ENCODE assay signal across 1 cellular context in the genomic region with DNA sequence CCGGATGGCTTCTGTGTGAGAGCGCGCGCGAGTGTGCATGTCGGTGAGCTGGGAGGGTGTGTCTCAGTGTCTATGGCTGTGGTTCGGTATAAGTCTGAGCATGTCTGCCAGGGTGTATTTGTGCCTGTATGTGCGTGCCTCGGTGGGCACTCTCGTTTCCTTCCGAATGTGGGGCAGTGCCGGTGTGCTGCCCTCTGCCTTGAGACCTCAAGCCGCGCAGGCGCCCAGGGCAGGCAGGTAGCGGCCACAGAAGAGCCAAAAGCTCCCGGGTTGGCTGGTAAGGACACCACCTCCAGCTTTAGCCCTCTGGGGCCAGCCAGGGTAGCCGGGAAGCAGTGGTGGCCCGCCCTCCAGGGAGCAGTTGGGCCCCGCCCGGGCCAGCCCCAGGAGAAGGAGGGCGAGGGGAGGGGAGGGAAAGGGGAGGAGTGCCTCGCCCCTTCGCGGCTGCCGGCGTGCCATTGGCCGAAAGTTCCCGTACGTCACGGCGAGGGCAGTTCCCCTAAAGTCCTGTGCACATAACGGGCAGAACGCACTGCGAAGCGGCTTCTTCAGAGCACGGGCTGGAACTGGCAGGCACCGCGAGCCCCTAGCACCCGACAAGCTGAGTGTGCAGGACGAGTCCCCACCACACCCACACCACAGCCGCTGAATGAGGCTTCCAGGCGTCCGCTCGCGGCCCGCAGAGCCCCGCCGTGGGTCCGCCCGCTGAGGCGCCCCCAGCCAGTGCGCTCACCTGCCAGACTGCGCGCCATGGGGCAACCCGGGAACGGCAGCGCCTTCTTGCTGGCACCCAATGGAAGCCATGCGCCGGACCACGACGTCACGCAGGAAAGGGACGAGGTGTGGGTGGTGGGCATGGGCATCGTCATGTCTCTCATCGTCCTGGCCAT.
A peak's percentile ranks its signal among the peaks of the same experiment; 100 is the strongest.
TF ChIP-seq lines count a peak whose summit lies in the region.

A gene (plus strand): TSS at position 530 of the 890 bp plus-strand sequence. CDS start 221 bp downstream, at position 751.

TF ChIP-seq in K562, 482 proteins besides CTCF, POLR2A, EP300 and RAD21 (continued from another document and continues in another):
- no peak for TF ChIP-seq MAFK (IDR thresholded peaks at IDR 0.05; ENCODE audit: low read length)
- TF ChIP-seq, protein P1, sequence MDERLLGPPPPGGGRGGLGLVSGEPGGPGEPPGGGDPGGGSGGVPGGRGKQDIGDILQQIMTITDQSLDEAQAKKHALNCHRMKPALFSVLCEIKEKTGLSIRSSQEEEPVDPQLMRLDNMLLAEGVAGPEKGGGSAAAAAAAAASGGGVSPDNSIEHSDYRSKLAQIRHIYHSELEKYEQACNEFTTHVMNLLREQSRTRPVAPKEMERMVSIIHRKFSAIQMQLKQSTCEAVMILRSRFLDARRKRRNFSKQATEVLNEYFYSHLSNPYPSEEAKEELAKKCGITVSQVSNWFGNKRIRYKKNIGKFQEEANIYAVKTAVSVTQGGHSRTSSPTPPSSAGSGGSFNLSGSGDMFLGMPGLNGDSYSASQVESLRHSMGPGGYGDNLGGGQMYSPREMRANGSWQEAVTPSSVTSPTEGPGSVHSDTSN (CRISPR knock-in tag; IDR thresholded peaks at IDR 0.05; ENCODE audit: low read depth), result no peak
- TF ChIP-seq, protein P1 (tag; conservative IDR thresholded peaks at IDR 0.05; ENCODE audit: low read depth), result no peak
- TF ChIP-seq, protein P2, sequence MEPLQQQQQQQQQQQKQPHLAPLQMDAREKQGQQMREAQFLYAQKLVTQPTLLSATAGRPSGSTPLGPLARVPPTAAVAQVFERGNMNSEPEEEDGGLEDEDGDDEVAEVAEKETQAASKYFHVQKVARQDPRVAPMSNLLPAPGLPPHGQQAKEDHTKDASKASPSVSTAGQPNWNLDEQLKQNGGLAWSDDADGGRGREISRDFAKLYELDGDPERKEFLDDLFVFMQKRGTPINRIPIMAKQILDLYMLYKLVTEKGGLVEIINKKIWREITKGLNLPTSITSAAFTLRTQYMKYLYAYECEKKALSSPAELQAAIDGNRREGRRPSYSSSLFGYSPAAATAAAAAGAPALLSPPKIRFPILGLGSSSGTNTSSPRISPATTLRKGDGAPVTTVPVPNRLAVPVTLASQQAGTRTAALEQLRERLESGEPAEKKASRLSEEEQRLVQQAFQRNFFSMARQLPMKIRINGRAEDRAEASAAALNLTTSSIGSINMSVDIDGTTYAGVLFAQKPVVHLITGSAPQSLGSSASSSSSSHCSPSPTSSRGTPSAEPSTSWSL (CRISPR knock-in tag; IDR thresholded peaks at IDR 0.05; ENCODE audit: borderline replicate concordance), result no peak
- TF ChIP-seq, protein P3, sequence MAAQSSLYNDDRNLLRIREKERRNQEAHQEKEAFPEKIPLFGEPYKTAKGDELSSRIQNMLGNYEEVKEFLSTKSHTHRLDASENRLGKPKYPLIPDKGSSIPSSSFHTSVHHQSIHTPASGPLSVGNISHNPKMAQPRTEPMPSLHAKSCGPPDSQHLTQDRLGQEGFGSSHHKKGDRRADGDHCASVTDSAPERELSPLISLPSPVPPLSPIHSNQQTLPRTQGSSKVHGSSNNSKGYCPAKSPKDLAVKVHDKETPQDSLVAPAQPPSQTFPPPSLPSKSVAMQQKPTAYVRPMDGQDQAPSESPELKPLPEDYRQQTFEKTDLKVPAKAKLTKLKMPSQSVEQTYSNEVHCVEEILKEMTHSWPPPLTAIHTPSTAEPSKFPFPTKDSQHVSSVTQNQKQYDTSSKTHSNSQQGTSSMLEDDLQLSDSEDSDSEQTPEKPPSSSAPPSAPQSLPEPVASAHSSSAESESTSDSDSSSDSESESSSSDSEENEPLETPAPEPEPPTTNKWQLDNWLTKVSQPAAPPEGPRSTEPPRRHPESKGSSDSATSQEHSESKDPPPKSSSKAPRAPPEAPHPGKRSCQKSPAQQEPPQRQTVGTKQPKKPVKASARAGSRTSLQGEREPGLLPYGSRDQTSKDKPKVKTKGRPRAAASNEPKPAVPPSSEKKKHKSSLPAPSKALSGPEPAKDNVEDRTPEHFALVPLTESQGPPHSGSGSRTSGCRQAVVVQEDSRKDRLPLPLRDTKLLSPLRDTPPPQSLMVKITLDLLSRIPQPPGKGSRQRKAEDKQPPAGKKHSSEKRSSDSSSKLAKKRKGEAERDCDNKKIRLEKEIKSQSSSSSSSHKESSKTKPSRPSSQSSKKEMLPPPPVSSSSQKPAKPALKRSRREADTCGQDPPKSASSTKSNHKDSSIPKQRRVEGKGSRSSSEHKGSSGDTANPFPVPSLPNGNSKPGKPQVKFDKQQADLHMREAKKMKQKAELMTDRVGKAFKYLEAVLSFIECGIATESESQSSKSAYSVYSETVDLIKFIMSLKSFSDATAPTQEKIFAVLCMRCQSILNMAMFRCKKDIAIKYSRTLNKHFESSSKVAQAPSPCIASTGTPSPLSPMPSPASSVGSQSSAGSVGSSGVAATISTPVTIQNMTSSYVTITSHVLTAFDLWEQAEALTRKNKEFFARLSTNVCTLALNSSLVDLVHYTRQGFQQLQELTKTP (IDR thresholded peaks at IDR 0.05; ENCODE audit: low read depth in 1 of 2, partially characterized antibody in 2 of 2), result no peak
- TF ChIP-seq CC2D1A (IDR thresholded peaks at IDR 0.05), result no peak
- TF ChIP-seq KAT2B (IDR thresholded peaks at IDR 0.05; ENCODE audit: low read depth, low read length), result no peak
- TF ChIP-seq SPI1 (IDR thresholded peaks at IDR 0.05; ENCODE audit: borderline replicate concordance, low read depth, low read length), result peak; percentile 66; the same call in 1 of the 2 replicates
- TF ChIP-seq NBN (IDR thresholded peaks at IDR 0.05; ENCODE audit: low read depth), result no peak
- no peak for TF ChIP-seq ZNF436 (CRISPR knock-in tag; IDR thresholded peaks at IDR 0.05)
- TF ChIP-seq, protein P4, sequence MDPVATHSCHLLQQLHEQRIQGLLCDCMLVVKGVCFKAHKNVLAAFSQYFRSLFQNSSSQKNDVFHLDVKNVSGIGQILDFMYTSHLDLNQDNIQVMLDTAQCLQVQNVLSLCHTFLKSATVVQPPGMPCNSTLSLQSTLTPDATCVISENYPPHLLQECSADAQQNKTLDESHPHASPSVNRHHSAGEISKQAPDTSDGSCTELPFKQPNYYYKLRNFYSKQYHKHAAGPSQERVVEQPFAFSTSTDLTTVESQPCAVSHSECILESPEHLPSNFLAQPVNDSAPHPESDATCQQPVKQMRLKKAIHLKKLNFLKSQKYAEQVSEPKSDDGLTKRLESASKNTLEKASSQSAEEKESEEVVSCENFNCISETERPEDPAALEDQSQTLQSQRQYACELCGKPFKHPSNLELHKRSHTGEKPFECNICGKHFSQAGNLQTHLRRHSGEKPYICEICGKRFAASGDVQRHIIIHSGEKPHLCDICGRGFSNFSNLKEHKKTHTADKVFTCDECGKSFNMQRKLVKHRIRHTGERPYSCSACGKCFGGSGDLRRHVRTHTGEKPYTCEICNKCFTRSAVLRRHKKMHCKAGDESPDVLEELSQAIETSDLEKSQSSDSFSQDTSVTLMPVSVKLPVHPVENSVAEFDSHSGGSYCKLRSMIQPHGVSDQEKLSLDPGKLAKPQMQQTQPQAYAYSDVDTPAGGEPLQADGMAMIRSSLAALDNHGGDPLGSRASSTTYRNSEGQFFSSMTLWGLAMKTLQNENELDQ (CRISPR knock-in tag; IDR thresholded peaks at IDR 0.05; ENCODE audit: borderline replicate concordance), result no peak
- no peak for TF ChIP-seq MCM5 (IDR thresholded peaks at IDR 0.05; ENCODE audit: low read depth)
- TF ChIP-seq, protein P5, sequence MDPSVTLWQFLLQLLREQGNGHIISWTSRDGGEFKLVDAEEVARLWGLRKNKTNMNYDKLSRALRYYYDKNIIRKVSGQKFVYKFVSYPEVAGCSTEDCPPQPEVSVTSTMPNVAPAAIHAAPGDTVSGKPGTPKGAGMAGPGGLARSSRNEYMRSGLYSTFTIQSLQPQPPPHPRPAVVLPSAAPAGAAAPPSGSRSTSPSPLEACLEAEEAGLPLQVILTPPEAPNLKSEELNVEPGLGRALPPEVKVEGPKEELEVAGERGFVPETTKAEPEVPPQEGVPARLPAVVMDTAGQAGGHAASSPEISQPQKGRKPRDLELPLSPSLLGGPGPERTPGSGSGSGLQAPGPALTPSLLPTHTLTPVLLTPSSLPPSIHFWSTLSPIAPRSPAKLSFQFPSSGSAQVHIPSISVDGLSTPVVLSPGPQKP (CRISPR knock-in tag; IDR thresholded peaks at IDR 0.05), result no peak
- 0 out of 4 replicates have a peak, but pooled peaks of 1 of the 2 experiments have one; percentile 13 for TF ChIP-seq HDAC1 (IDR thresholded peaks at IDR 0.05)
- TF ChIP-seq ZNF347 (CRISPR knock-in tag; IDR thresholded peaks at IDR 0.05; ENCODE audit: low read depth), result no peak
- TF ChIP-seq, protein P6, sequence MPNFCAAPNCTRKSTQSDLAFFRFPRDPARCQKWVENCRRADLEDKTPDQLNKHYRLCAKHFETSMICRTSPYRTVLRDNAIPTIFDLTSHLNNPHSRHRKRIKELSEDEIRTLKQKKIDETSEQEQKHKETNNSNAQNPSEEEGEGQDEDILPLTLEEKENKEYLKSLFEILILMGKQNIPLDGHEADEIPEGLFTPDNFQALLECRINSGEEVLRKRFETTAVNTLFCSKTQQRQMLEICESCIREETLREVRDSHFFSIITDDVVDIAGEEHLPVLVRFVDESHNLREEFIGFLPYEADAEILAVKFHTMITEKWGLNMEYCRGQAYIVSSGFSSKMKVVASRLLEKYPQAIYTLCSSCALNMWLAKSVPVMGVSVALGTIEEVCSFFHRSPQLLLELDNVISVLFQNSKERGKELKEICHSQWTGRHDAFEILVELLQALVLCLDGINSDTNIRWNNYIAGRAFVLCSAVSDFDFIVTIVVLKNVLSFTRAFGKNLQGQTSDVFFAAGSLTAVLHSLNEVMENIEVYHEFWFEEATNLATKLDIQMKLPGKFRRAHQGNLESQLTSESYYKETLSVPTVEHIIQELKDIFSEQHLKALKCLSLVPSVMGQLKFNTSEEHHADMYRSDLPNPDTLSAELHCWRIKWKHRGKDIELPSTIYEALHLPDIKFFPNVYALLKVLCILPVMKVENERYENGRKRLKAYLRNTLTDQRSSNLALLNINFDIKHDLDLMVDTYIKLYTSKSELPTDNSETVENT (CRISPR knock-in tag; IDR thresholded peaks at IDR 0.05), result no peak
- no peak for TF ChIP-seq MTA2 (IDR thresholded peaks at IDR 0.05; ENCODE audit: low read depth)
- TF ChIP-seq PTTG1 (tag; IDR thresholded peaks at IDR 0.05; ENCODE audit: low read depth), result no peak
- TF ChIP-seq, protein P7, sequence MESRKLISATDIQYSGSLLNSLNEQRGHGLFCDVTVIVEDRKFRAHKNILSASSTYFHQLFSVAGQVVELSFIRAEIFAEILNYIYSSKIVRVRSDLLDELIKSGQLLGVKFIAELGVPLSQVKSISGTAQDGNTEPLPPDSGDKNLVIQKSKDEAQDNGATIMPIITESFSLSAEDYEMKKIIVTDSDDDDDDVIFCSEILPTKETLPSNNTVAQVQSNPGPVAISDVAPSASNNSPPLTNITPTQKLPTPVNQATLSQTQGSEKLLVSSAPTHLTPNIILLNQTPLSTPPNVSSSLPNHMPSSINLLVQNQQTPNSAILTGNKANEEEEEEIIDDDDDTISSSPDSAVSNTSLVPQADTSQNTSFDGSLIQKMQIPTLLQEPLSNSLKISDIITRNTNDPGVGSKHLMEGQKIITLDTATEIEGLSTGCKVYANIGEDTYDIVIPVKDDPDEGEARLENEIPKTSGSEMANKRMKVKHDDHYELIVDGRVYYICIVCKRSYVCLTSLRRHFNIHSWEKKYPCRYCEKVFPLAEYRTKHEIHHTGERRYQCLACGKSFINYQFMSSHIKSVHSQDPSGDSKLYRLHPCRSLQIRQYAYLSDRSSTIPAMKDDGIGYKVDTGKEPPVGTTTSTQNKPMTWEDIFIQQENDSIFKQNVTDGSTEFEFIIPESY (CRISPR knock-in tag; IDR thresholded peaks at IDR 0.05), result peak; percentile 29; the same call in 1 of the 2 replicates
- no peak for TF ChIP-seq TEAD1 (CRISPR knock-in tag; IDR thresholded peaks at IDR 0.05)
- no peak for TF ChIP-seq NEUROD1 (IDR thresholded peaks at IDR 0.05; ENCODE audit: borderline replicate concordance, low read depth, low read length, partially characterized antibody)
- TF ChIP-seq HNRNPLL (IDR thresholded peaks at IDR 0.05; ENCODE audit: low read depth, low read length, poor library complexity, severe bottlenecking), result peak; percentile 41
- TF ChIP-seq ZNF121 (CRISPR knock-in tag; conservative IDR thresholded peaks at IDR 0.05), result no peak
- no peak for TF ChIP-seq ZZZ3 (IDR thresholded peaks at IDR 0.05)
- TF ChIP-seq TFAM (CRISPR knock-in tag; conservative IDR thresholded peaks at IDR 0.05), result no peak
- TF ChIP-seq ETV6 (IDR thresholded peaks at IDR 0.05; ENCODE audit: borderline replicate concordance in 1 of 2, low read depth in 2 of 2, low read length in 1 of 2), result no peak
- TF ChIP-seq ETV6 (CRISPR knock-in tag; IDR thresholded peaks at IDR 0.05; ENCODE audit: borderline replicate concordance), result no peak
- no peak for TF ChIP-seq BRCA1 (IDR thresholded peaks at IDR 0.05)
- no peak for TF ChIP-seq BRCA1 (CRISPR knock-in tag; IDR thresholded peaks at IDR 0.05)
- TF ChIP-seq, protein P8, sequence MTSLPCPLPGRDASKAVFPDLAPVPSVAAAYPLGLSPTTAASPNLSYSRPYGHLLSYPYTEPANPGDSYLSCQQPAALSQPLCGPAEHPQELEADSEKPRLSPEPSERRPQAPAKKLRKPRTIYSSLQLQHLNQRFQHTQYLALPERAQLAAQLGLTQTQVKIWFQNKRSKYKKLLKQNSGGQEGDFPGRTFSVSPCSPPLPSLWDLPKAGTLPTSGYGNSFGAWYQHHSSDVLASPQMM (CRISPR knock-in tag; IDR thresholded peaks at IDR 0.05), result no peak
- TF ChIP-seq HDGF (IDR thresholded peaks at IDR 0.05), result no peak
- no peak for TF ChIP-seq FIP1L1 (IDR thresholded peaks at IDR 0.05; ENCODE audit: low read depth, low read length, poor library complexity, severe bottlenecking)
- no peak for TF ChIP-seq ILK (tag; IDR thresholded peaks at IDR 0.05; ENCODE audit: borderline replicate concordance, low read depth)
- TF ChIP-seq, protein P9, sequence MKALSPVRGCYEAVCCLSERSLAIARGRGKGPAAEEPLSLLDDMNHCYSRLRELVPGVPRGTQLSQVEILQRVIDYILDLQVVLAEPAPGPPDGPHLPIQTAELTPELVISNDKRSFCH (CRISPR knock-in tag; IDR thresholded peaks at IDR 0.05), result no peak
- TF ChIP-seq, protein P9 (tag; IDR thresholded peaks at IDR 0.05), result no peak
- no peak for TF ChIP-seq BRD4 (IDR thresholded peaks at IDR 0.05)
- no peak for TF ChIP-seq NCOA4 (IDR thresholded peaks at IDR 0.05; ENCODE audit: partially characterized antibody)
- no peak for TF ChIP-seq NFRKB (IDR thresholded peaks at IDR 0.05; ENCODE audit: low read depth)
